Comparison of ENCODE assay signal across 12 cellular contexts in genomic region chr1:93579891-93580290, GRCh38.
DNase-seq lines count a peak whose midpoint lies in the region; ATAC-seq, FAIRE-seq and TF ChIP-seq lines count a peak whose summit lies in the region.
"Had no signal": no experiment of that assay in that cellular context is flagged by ENCODE, and none has a peak within 500 bp of the region (broad histone marks: within the 10 kb centered on the region; RNA-seq: fewer than 3 reads in every experiment).

No MANE protein-coding gene starts in this region.

- in situ Hi-C loops in mammary epithelial cell (cut with MboI; ENCODE audit: low sequenced_read_pairs in 2 of 2): loop anchor here in 1 of 2 donors (10.0 kb wide), 1 partner anchor 135 kb away; the partner anchor contains the start of gene FNBP1L

- peaks cover 61% of the 10 kb centered on the region for H3K4me1 Mint-ChIP-seq in HFFc6 (ENCODE audit: low read depth)

- H4K20me1 ChIP-seq in mammary epithelial cell (ENCODE audit: insufficient read depth, low read length) (no peaks in the 10 kb centered on the region), keratinocyte (ENCODE audit: control insufficient read depth, extremely low read depth, insufficient read depth, low read length) (peaks cover 40% of the 10 kb centered on the region)

- H3K27ac ChIP-seq in mammary epithelial cell (ENCODE audit: insufficient read depth, low read depth, low read length) (peak overlapping the region; percentile 56), keratinocyte (ENCODE audit: control insufficient read depth, insufficient read depth, low read length) (no peak overlapping the region)

- no peak overlapping the region for H3K4me3 ChIP-seq in mammary epithelial cell (replicated peaks in 1 of 3; ENCODE audit: insufficient read depth in 1 of 3, low read depth in 2 of 3, low read length in 3 of 3)
- no peak overlapping the region for H3K4me3 ChIP-seq in keratinocyte (ENCODE audit: control insufficient read depth in 2 of 3, extremely low read depth in 1 of 3, insufficient read depth in 2 of 3, low read depth in 1 of 3, low read length in 3 of 3)
- H3K4me3 ChIP-seq: lung had no signal

- peak overlapping the region; percentile 94 for H3K27ac Mint-ChIP-seq in HFFc6

- BruUV-seq in mammary epithelial cell (replicated peaks; lab: Mats Ljungman, UMichigan): no TSS peak

- DNase-seq in HFFc6: peak; percentile 86
- peak; percentile 87 for DNase-seq in mammary epithelial cell
- DNase-seq in keratinocyte (ENCODE audit: low read depth, low spot score): no peak
- DNase-seq in stromal cell of bone marrow (ENCODE audit: low read depth): peak; percentile 76
- DNase-seq in stimulated activated CD4-positive, alpha-beta T cell treated with anti-CD3 and anti-CD28 coated beads, Interleukin-2, amount 100 ng/mL, for 24 hours: no peak
- no peak for DNase-seq in activated CD8-positive, alpha-beta memory T cell treated with anti-CD3 and anti-CD28 coated beads, Interleukin-2, amount 50 U/mL, for 48 hours
- DNase-seq in activated CD4-positive, alpha-beta T cell treated with anti-CD3 and anti-CD28 coated beads for 4 hours: no peak
- DNase-seq: NCI-H1048, T-helper 1 cell had no signal

- CTCF ChIA-PET in mammary epithelial cell (lab: Charles Lee; ENCODE audit: low non-redundant PET): no interaction called here

- H3K36me3 Mint-ChIP-seq in HFFc6 (ENCODE audit: low read depth): peaks cover 43% of the 10 kb centered on the region

- H3K27me3 Mint-ChIP-seq in HFFc6 (ENCODE audit: insufficient read depth): peaks cover 4% of the 10 kb centered on the region; the same call in 1 of the 2 replicates

- dilution Hi-C loops in mammary epithelial cell (cut with HindIII; ENCODE audit: low sequenced_read_pairs): loop anchor here (5.0 kb wide), 1 partner anchor 42 kb away; no protein-coding TSS in a partner anchor
- dilution Hi-C loops in keratinocyte (cut with MboI; ENCODE audit: extremely low pct_ligation_motif_present, low sequenced_read_pairs): no loop called here

- peaks cover 78% of the 10 kb centered on the region for H3K4me1 ChIP-seq in mammary epithelial cell (ENCODE audit: insufficient read depth, low read length)
- peaks cover 5% of the 10 kb centered on the region for H3K4me1 ChIP-seq in keratinocyte (ENCODE audit: control insufficient read depth, extremely low read depth, insufficient read depth, low read length)

- H3K9me1 ChIP-seq in keratinocyte (ENCODE audit: control insufficient read depth, extremely low read depth, insufficient read depth, low read length): no peaks in the 10 kb centered on the region

- 9% methylated on average over 5 of the region's 5 CpGs for WGBS in mammary epithelial cell (ENCODE audit: low coverage, missing lambda C conversion rate)

- H3K27me3 ChIP-seq in mammary epithelial cell (ENCODE audit: insufficient read depth, low read length) (no peaks in the 10 kb centered on the region), keratinocyte (ENCODE audit: control insufficient read depth, extremely low read depth, insufficient read depth, low read length) (no peaks in the 10 kb centered on the region)

- H3K9me3 ChIP-seq in mammary epithelial cell (replicated peaks; ENCODE audit: insufficient read depth, low read length) (no peaks in the 10 kb centered on the region), keratinocyte (ENCODE audit: control insufficient read depth, low read depth, low read length) (no peaks in the 10 kb centered on the region)

- H3K4me3 Mint-ChIP-seq in HFFc6: peak overlapping the region; percentile 71

- no peak overlapping the region for H2AFZ ChIP-seq in mammary epithelial cell (ENCODE audit: low read depth, low read length)
- H2AFZ ChIP-seq in keratinocyte (ENCODE audit: control insufficient read depth, low read length): no peak overlapping the region

- H3K36me3 ChIP-seq in mammary epithelial cell (ENCODE audit: insufficient read depth, low read length): peaks cover 54% of the 10 kb centered on the region
- peaks cover 49 to 91% of the 10 kb centered on the region in 2 experiments for H3K36me3 ChIP-seq in keratinocyte (ENCODE audit: control insufficient read depth in 2 of 2, extremely low read depth in 1 of 2, insufficient read depth in 2 of 2, low read length in 2 of 2)

- intact Hi-C loops in mammary epithelial cell (cut with micrococcal nuclease): no loop called here

- H3K79me2 ChIP-seq in mammary epithelial cell (ENCODE audit: insufficient read depth, low read length) (peaks cover 94% of the 10 kb centered on the region), keratinocyte (ENCODE audit: control insufficient read depth, insufficient read depth, low read length) (peaks cover 76% of the 10 kb centered on the region)

- H3K9ac ChIP-seq in mammary epithelial cell (ENCODE audit: insufficient read depth, low read length): peak overlapping the region; percentile 38
- no peak overlapping the region for H3K9ac ChIP-seq in keratinocyte (ENCODE audit: control insufficient read depth, extremely low read depth, insufficient read depth, low read length)

- FAIRE-seq in keratinocyte (lab: Jason Lieb, UNC): peak; percentile 56
- FAIRE-seq: H1 had no signal

- H3K4me2 ChIP-seq in mammary epithelial cell (ENCODE audit: insufficient read depth, low read depth, low read length) (peak overlapping the region; percentile 7), keratinocyte (ENCODE audit: control insufficient read depth, extremely low read depth, insufficient read depth, low read depth, low read length) (no peak overlapping the region)

- no peaks in the 10 kb centered on the region for H3K9me3 Mint-ChIP-seq in HFFc6

- no peak for ATAC-seq in HG03520 (IDR thresholded peaks at IDR 0.05; ENCODE audit: unreplicated experiment)

- TF ChIP-seq CTCF in HFFc6 (IDR thresholded peaks at IDR 0.05) (no peak), mammary epithelial cell (conservative IDR thresholded peaks at IDR 0.05 in 1 of 2, IDR thresholded peaks at IDR 0.05 in 1 of 2; ENCODE audit: extremely low read depth in 1 of 2, insufficient read depth in 1 of 2, low read depth in 1 of 2, low read length in 2 of 2) (no peak), keratinocyte (optimal IDR thresholded peaks at IDR 0.05 in 1 of 3, IDR thresholded peaks at IDR 0.05 in 1 of 3, conservative IDR thresholded peaks at IDR 0.05 in 1 of 3; ENCODE audit: extremely low read depth in 1 of 3, insufficient read depth in 2 of 3, low read length in 3 of 3) (no peak)

Comparison
In these comparisons a context has a peak if more than half of its experiments do, and no peak if none do; other contexts are left out.
1. DNase-seq: peak in HFFc6 (single experiment), mammary epithelial cell (single experiment) and stromal cell of bone marrow (single experiment); none in keratinocyte (single experiment), stimulated activated CD4-positive, alpha-beta T cell treated with anti-CD3 and anti-CD28 coated beads, Interleukin-2, amount 100 ng/mL, for 24 hours (0 of 2), activated CD8-positive, alpha-beta memory T cell treated with anti-CD3 and anti-CD28 coated beads, Interleukin-2, amount 50 U/mL, for 48 hours (single experiment) and activated CD4-positive, alpha-beta T cell treated with anti-CD3 and anti-CD28 coated beads for 4 hours (0 of 2).